Comparison of ENCODE assay signal across 21 cellular contexts in the genomic region with DNA sequence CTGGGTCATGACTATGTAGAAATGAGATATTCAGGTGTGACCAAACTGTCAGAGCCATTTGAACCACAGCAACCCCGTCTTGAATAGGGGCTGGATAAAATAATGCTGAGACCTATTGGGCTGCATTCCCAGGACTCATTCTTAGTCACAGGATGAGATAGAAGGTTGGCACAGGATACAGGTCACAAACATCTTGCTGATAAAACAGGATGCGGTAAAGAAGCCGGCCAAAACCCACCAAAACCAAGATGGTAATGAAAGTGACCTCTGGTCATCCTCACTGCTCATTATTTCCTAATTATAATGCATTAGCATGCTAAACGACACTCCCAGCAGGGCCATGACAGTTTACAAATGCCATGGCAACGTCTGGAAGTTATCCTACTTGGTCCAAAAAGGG.
DNase-seq lines count a peak whose midpoint lies in the region; ATAC-seq, FAIRE-seq and TF ChIP-seq lines count a peak whose summit lies in the region.
"Had no signal": no experiment of that assay in that cellular context is flagged by ENCODE, and none has a peak within 500 bp of the region (broad histone marks: within the 10 kb centered on the region; RNA-seq: fewer than 3 reads in every experiment).

No MANE protein-coding gene starts in this region.

- no peak for ATAC-seq in K562
- ATAC-seq: HCT116 had no signal

- WGBS in K562 (ENCODE audit: insufficient coverage, low coverage, missing lambda C conversion rate): 61% methylated on average over 5 of the region's 5 CpGs

- no peak for TF ChIP-seq RAD21 in K562 (CRISPR knock-in tag; conservative IDR thresholded peaks at IDR 0.05 in 1 of 2, IDR thresholded peaks at IDR 0.05 in 1 of 2)

- POLR2A ChIA-PET in K562 (lab: Yijun Ruan, JAX): no interaction called here

- no peak overlapping the region for H3K27ac Mint-ChIP-seq in glutamatergic neuron (ENCODE audit: unreplicated experiment)
- H3K27ac Mint-ChIP-seq: CD4-positive, alpha-beta memory T cell; H9 had no signal

- no peaks in the 10 kb centered on the region for H3K4me1 ChIP-seq in K562 (replicated peaks in 1 of 2; ENCODE audit: control insufficient read depth in 2 of 2, insufficient read depth in 2 of 2, low read length in 2 of 2)

- no peak for FAIRE-seq in K562 (lab: Jason Lieb, UNC)
- no peak for FAIRE-seq in GM19239 (lab: Jason Lieb, UNC)
- FAIRE-seq: G401.6, GM12892, H1 had no signal

- no peaks in the 10 kb centered on the region for H3K9me3 ChIP-seq in K562 (replicated peaks; ENCODE audit: control insufficient read depth, insufficient read depth, low read depth, low read length)

- H3K4me3 Mint-ChIP-seq in glutamatergic neuron (ENCODE audit: unreplicated experiment): no peak overlapping the region
- H3K4me3 Mint-ChIP-seq: CD4-positive, alpha-beta memory T cell; H9 had no signal

- intact Hi-C loops in K562 (cut with micrococcal nuclease): loop anchor here (10.0 kb wide), 1 partner anchor 70 kb away; no protein-coding TSS in a partner anchor

- TF ChIP-seq EP300 in K562 (IDR thresholded peaks at IDR 0.05; ENCODE audit: low read length): no peak

- no peak overlapping the region for H3K4me2 ChIP-seq in K562 (ENCODE audit: insufficient read depth, low read length)

- H4K20me1 ChIP-seq in K562 (replicated peaks; ENCODE audit: control insufficient read depth, insufficient read depth, low read length): no peaks in the 10 kb centered on the region; the same call in 1 of the 2 replicates

- TF ChIP-seq POLR2A in K562 (conservative IDR thresholded peaks at IDR 0.05): no peak

- no peak overlapping the region for H3K9ac ChIP-seq in K562 (ENCODE audit: insufficient read depth in 1 of 2, low read depth in 2 of 2, low read length in 2 of 2)
- H3K9ac ChIP-seq: GM23248 had no signal

- H3K36me3 ChIP-seq in K562 (ENCODE audit: control insufficient read depth, insufficient read depth, low read length): peaks cover 77% of the 10 kb centered on the region

- CTCF ChIA-PET in K562 (lab: Yijun Ruan, JAX; ENCODE audit: low intra/inter-chr PET ratio): no interaction called here

- H3K4me1 Mint-ChIP-seq in glutamatergic neuron (ENCODE audit: low read depth, unreplicated experiment): no peaks in the 10 kb centered on the region
- H3K4me1 Mint-ChIP-seq: CD4-positive, alpha-beta memory T cell; H9 had no signal

- no peak overlapping the region for H3K4me3 ChIP-seq in K562
- H3K4me3 ChIP-seq: GM23248 had no signal

- no peaks in the 10 kb centered on the region for H3K9me1 ChIP-seq in K562 (ENCODE audit: control insufficient read depth, insufficient read depth, low read length)

- in situ Hi-C loops in K562 (cut with MboI): no loop called here

- peaks cover 2% of the 10 kb centered on the region for H3K27me3 Mint-ChIP-seq in glutamatergic neuron (ENCODE audit: unreplicated experiment)
- H3K27me3 Mint-ChIP-seq: CD4-positive, alpha-beta memory T cell had no signal

- peaks cover 2% of the 10 kb centered on the region for H3K9me3 Mint-ChIP-seq in glutamatergic neuron (ENCODE audit: unreplicated experiment)
- H3K9me3 Mint-ChIP-seq: H9 had no signal

- DNase-seq in Daoy (ENCODE audit: low read depth): peak; percentile 69
- DNase-seq in M059J (ENCODE audit: low read depth): peak; percentile 81
- DNase-seq in RKO (ENCODE audit: low spot score): peak; percentile 19
- no peak for DNase-seq in K562 (ENCODE audit: extremely low read depth in 1 of 4, low spot score in 3 of 4)
- no peak for DNase-seq in occipital lobe (lab: John Stamatoyannopoulos, UW)
- DNase-seq in GM19239 (ENCODE audit: insufficient read length, low spot score): no peak
- no peak for DNase-seq in glutamatergic neuron
- no peak for DNase-seq in NCI-H524 (lab: John Stamatoyannopoulos, UW)
- DNase-seq: 8988T; C1 segment of cervical spinal cord; Calu3; CD4-positive, alpha-beta memory T cell; COR-L47; DMS53; DMS79 treated with DMSO at 0.1 percent for 48 hours; GM23248; H9 had no signal

- H3K36me3 Mint-ChIP-seq in glutamatergic neuron (ENCODE audit: unreplicated experiment): peaks cover 4% of the 10 kb centered on the region

- peaks cover 85% of the 10 kb centered on the region for H3K79me2 ChIP-seq in K562 (ENCODE audit: control insufficient read depth, insufficient read depth, low read length)

- BruUV-seq in K562 (replicated peaks; lab: Mats Ljungman, UMichigan): no TSS peak

- H3K27ac ChIP-seq in K562 (ENCODE audit: extremely low read depth, low read depth, low read length): no peak overlapping the region
- H3K27ac ChIP-seq: GM23248 had no signal

- H3K27me3 ChIP-seq in K562 (ENCODE audit: control insufficient read depth in 2 of 2, insufficient read depth in 2 of 2, low read length in 2 of 2): no peaks in the 10 kb centered on the region

- H2AFZ ChIP-seq in K562 (ENCODE audit: low read depth, low read length): no peak overlapping the region
- H2AFZ ChIP-seq: GM23248 had no signal

- no peak for TF ChIP-seq CTCF in K562 (IDR thresholded peaks at IDR 0.05 in 2 of 3, conservative IDR thresholded peaks at IDR 0.05 in 1 of 3; ENCODE audit: insufficient read depth in 2 of 3, low read depth in 1 of 3, low read length in 3 of 3)
- TF ChIP-seq CTCF in glutamatergic neuron (IDR thresholded peaks at IDR 0.05; ENCODE audit: partially characterized antibody, unreplicated experiment): no peak

TF ChIP-seq in K562, 482 proteins besides CTCF, POLR2A, EP300 and RAD21:
- TF ChIP-seq SUPT5H (IDR thresholded peaks at IDR 0.05) (no peak), RFX1 (IDR thresholded peaks at IDR 0.05) (peak; percentile 47; the same call in 1 of the 2 replicates)
TF ChIP-seq in K562: peak in this region for 1.

Comparison
In these comparisons a context has a peak if more than half of its experiments do, and no peak if none do; other contexts are left out.
1. DNase-seq: peak in Daoy (single experiment), M059J (single experiment) and RKO (single experiment); none in K562 (0 of 4), occipital lobe (single experiment), GM19239 (single experiment), glutamatergic neuron (single experiment) and NCI-H524 (0 of 2).